16 cellular contexts compared by ENCODE assay signal in the genomic region with DNA sequence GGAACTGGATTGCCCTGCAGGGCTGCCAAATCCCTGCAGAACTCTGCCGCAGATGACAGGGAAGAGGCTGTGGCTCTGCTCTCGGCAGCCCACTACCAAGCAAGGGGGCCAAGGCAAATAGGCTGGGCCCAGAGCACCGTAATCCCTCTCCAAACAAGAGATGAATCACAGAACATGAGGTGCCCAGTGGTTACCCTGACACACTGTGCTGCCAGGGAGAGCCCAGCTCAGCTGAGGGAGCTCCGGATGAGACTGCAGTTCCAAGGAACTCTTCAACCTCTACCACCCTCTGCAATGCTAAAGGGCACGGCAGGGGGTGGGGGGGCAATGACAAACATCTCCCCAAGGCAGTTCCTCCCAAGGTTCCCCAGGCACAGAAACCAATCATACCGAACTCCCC. TPM values are rescaled to one million over a fixed set of nuclear protein-coding genes. Genes with fewer than 3 reads are reported as not detected.
DNase-seq lines count a peak whose midpoint lies in the region; ATAC-seq and TF ChIP-seq lines count a peak whose summit lies in the region.
"Had no signal": no experiment of that assay in that cellular context is flagged by ENCODE, and none has a peak within 500 bp of the region (broad histone marks: within the 10 kb centered on the region; RNA-seq: fewer than 3 reads in every experiment).

No MANE protein-coding gene starts in this region.

- H3K4me1 ChIP-seq in upper lobe of right lung, result no peaks in the 10 kb centered on the region
- no peaks in the 10 kb centered on the region for H3K4me1 ChIP-seq in effector memory CD4-positive, alpha-beta T cell (ENCODE audit: control insufficient read depth, insufficient read depth, low read length, poor library complexity, severe bottlenecking)

- no peak for TF ChIP-seq CTCF in upper lobe of right lung (IDR thresholded peaks at IDR 0.05)

- H3K27me3 ChIP-seq in layer of hippocampus (ENCODE audit: control insufficient read depth, insufficient read depth, low read length) (no peaks in the 10 kb centered on the region), upper lobe of right lung (no peaks in the 10 kb centered on the region)
- no peaks in the 10 kb centered on the region for H3K27me3 ChIP-seq in effector memory CD4-positive, alpha-beta T cell (replicated peaks; ENCODE audit: control insufficient read depth, insufficient read depth, low read length, poor library complexity, severe bottlenecking)
- H3K27me3 ChIP-seq: ovary had no signal

- ATAC-seq in upper lobe of right lung, result peak; percentile 22
- no peak for ATAC-seq in activated CD4-positive, CD25-positive, alpha-beta regulatory T cell treated with anti-CD3 and anti-CD28 coated beads, Interleukin-2, amount 50 U/mL, for 24 hours
- ATAC-seq: effector memory CD8-positive, alpha-beta T cell had no signal

- H3K4me3 ChIP-seq in upper lobe of right lung, result no peak overlapping the region
- H3K4me3 ChIP-seq in effector memory CD4-positive, alpha-beta T cell (ENCODE audit: insufficient read depth, low read depth, low read length, poor library complexity, severe bottlenecking), result no peak overlapping the region
- H3K4me3 ChIP-seq: ovary had no signal

- peak overlapping the region; percentile 46 for H3K27ac ChIP-seq in caudate nucleus (ENCODE audit: low read depth, low read length)
- peak overlapping the region; percentile 62 for H3K27ac ChIP-seq in layer of hippocampus (ENCODE audit: low read depth, low read length)
- H3K27ac ChIP-seq in upper lobe of right lung, result no peak overlapping the region
- no peak overlapping the region for H3K27ac ChIP-seq in effector memory CD4-positive, alpha-beta T cell (ENCODE audit: insufficient read depth, low read length, poor library complexity, severe bottlenecking)
- H3K27ac ChIP-seq: ovary had no signal

- H3K9me3 ChIP-seq in upper lobe of right lung, result no peaks in the 10 kb centered on the region
- H3K9me3 ChIP-seq in effector memory CD4-positive, alpha-beta T cell (ENCODE audit: control insufficient read depth, low read length), result no peaks in the 10 kb centered on the region
- H3K9me3 ChIP-seq: ovary had no signal

- DNase-seq in NCI-H345 (lab: John Stamatoyannopoulos, UW) (peak; percentile 63), NCI-H345 treated with DMSO at 0.1 percent for 48 hours (lab: John Stamatoyannopoulos, UW; ENCODE audit: unreplicated experiment) (no peak), caudate nucleus (lab: John Stamatoyannopoulos, UW) (peak in 13 of 61 donors; percentile 15 to 68 (median 38)), upper lobe of right lung (no peak), inferior parietal cortex (ENCODE audit: extremely low spot score) (no peak)
- DNase-seq in effector memory CD4-positive, alpha-beta T cell, result no peak
- DNase-seq: activated CD4-positive, CD25-positive, alpha-beta regulatory T cell treated with anti-CD3 and anti-CD28 coated beads, Interleukin-2, amount 50 U/mL, for 72 hours; activated T-cell treated with anti-CD3 and anti-CD28 coated beads, Interleukin-2, amount 50 U/mL, for 24 hours; DMS79; effector memory CD8-positive, alpha-beta T cell; KBM-7; NCI-H2029; ovary; SW 1271 had no signal

- no peaks in the 10 kb centered on the region for H3K36me3 ChIP-seq in upper lobe of right lung
- no peaks in the 10 kb centered on the region for H3K36me3 ChIP-seq in effector memory CD4-positive, alpha-beta T cell (ENCODE audit: control insufficient read depth, insufficient read depth, low read length)
- H3K36me3 ChIP-seq: ovary had no signal

- intact Hi-C loops in upper lobe of right lung (cut with DNase I), result no loop called here

RNA-seq across cellular contexts. Expression of a gene that starts 33.9 kb away (rescaled TPM):
- 47.7 TPM for total RNA-seq in upper lobe of right lung

Comparison
In these comparisons a context has a peak if more than half of its experiments do, and no peak if none do; other contexts are left out.
1. H3K27ac ChIP-seq: peak in caudate nucleus (single experiment) and layer of hippocampus (single experiment); none in upper lobe of right lung (single experiment) and effector memory CD4-positive, alpha-beta T cell (single experiment).